Comparison of ENCODE assay signal across 8 cellular contexts in the genomic region with DNA sequence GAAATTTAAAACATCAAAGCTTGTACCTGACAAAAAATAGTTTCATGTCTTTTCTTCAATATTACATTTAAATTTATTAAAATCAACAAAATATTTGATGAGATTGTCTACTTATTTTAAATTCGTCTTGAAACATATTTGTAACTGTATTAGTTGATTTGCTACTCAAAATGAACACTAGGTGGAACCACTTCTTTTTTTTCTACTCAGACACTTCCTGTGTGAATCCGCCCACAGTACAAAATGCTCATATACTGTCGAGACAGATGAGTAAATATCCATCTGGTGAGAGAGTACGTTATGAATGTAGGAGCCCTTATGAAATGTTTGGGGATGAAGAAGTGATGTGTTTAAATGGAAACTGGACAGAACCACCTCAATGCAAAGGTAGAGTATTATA. TPM values are rescaled to one million over a fixed set of nuclear protein-coding genes. Genes with fewer than 3 reads are reported as not detected.
DNase-seq lines count a peak whose midpoint lies in the region; ATAC-seq and TF ChIP-seq lines count a peak whose summit lies in the region.
"Not testable (repeated sequence)": the region's sequence is repeated elsewhere in the genome, so short reads cannot be mapped to it uniquely, and the experiment has no call there.

No MANE protein-coding gene starts in this region.

- TF ChIP-seq CTCF in brain microvascular endothelial cell (IDR thresholded peaks at IDR 0.05; ENCODE audit: low read depth, low read length, missing control alignments) = peak; percentile 16

- DNase-seq in DMS53 treated with DMSO at 0.1 percent for 48 hours (lab: John Stamatoyannopoulos, UW; ENCODE audit: unreplicated experiment) (peak; percentile 54), NCI-H1436 (lab: John Stamatoyannopoulos, UW) (peak; percentile 52), RPMI7951 (ENCODE audit: low read depth) (peak; percentile 3), brain microvascular endothelial cell (peak; percentile 37), hepatic stellate cell (ENCODE audit: low spot score) (peak; percentile 3), smooth muscle cell of the brain vasculature (ENCODE audit: low read depth, low spot score) (peak; percentile 31)

- in situ Hi-C loops in brain microvascular endothelial cell (cut with HindIII; ENCODE audit: low pct_ligation_motif_present, low sequenced_read_pairs) = not testable (repeated sequence)

- ATAC-seq in GM19467 (IDR thresholded peaks at IDR 0.05; ENCODE audit: unreplicated experiment) = peak; percentile 91
- peak; percentile 96 for ATAC-seq in HG03175 (IDR thresholded peaks at IDR 0.05; ENCODE audit: unreplicated experiment)

- H3K36me3 ChIP-seq in brain microvascular endothelial cell (replicated peaks) = not testable (repeated sequence)

- H3K27me3 ChIP-seq in brain microvascular endothelial cell (replicated peaks) = not testable (repeated sequence)

- not testable (repeated sequence) for H3K4me3 ChIP-seq in brain microvascular endothelial cell (ENCODE audit: low read depth, low read length)

- not testable (repeated sequence) for H3K27ac ChIP-seq in brain microvascular endothelial cell

RNA-seq across cellular contexts. Expression of a gene that starts 8.3 kb away (rescaled TPM):
- not detected in 2 replicates for total RNA-seq in RPMI7951 (2014; rRNA removed; shearing (Covaris generic))

RNA-seq across cellular contexts. Expression of a gene that starts 53.2 kb away (rescaled TPM):
- not detected in 2 replicates for total RNA-seq in RPMI7951 (2014; rRNA removed; shearing (Covaris generic))

RNA-seq across cellular contexts. Expression of a gene that starts 60.0 kb away (rescaled TPM):
- total RNA-seq in RPMI7951 (2014; rRNA removed; shearing (Covaris generic)) = not detected in 2 replicates

Comparison
In these comparisons a context has a peak if more than half of its experiments do, and no peak if none do; other contexts are left out.
1. DNase-seq: peak in every context shown above with its lines; median percentile 54 in DMS53 treated with DMSO at 0.1 percent for 48 hours; 52 in NCI-H1436; 37 in brain microvascular endothelial cell; 31 in smooth muscle cell of the brain vasculature; 3 in RPMI7951; 3 in hepatic stellate cell.